ENCODE assay signal across 9 cellular contexts in genomic region chr12:13195848-13196301, GRCh38. TPM values are rescaled to one million over a fixed set of nuclear protein-coding genes. Genes with fewer than 3 reads are reported as not detected.
DNase-seq lines count a peak whose midpoint lies in the region; ATAC-seq, FAIRE-seq and TF ChIP-seq lines count a peak whose summit lies in the region.
"Had no signal": no experiment of that assay in that cellular context is flagged by ENCODE, and none has a peak within 500 bp of the region (broad histone marks: within the 10 kb centered on the region; RNA-seq: fewer than 3 reads in every experiment).

No MANE protein-coding gene starts in this region.

- no peaks in the 10 kb centered on the region for H3K27me3 ChIP-seq in muscle layer of duodenum (ENCODE audit: low read depth, low read length)

- H3K27ac ChIP-seq in A549 (peak overlapping the region; percentile 72 to 83), coronary artery (peak overlapping the region; percentile 78 to 79), muscle layer of duodenum (ENCODE audit: low read length) (peak overlapping the region; percentile 100)
- H3K27ac ChIP-seq: neutrophil had no signal

- peak overlapping the region; percentile 74 for H3K4me2 ChIP-seq in A549

- H3K4me1 ChIP-seq in A549 (peaks cover 46% of the 10 kb centered on the region), muscle layer of duodenum (ENCODE audit: control insufficient read depth in 1 of 2, insufficient read depth in 2 of 2, low read length in 2 of 2) (peaks cover 14 to 25% of the 10 kb centered on the region in 2 donors)

- TF ChIP-seq CTCF in A549 (IDR thresholded peaks at IDR 0.05) (no peak), coronary artery (IDR thresholded peaks at IDR 0.05) (no peak)

- FAIRE-seq in A549 (lab: Jason Lieb, UNC), result no peak

- no peak for TF ChIP-seq POLR2A in A549 (IDR thresholded peaks at IDR 0.05; ENCODE audit: low read length)

- DNase-seq in A549 (ENCODE audit: low read depth in 1 of 2, low spot score in 1 of 2) (peak in 1 of 2 experiments; percentile 63), LoVo (ENCODE audit: low spot score) (peak; percentile 56), coronary artery (ENCODE audit: low spot score) (no peak), SHP77 treated with DMSO at 0.1 percent for 48 hours (lab: John Stamatoyannopoulos, UW) (no peak)

- POLR2A ChIA-PET in A549 (lab: Yijun Ruan, JAX), result interaction anchor here (0.5 to 1.9 kb wide), 12 partner anchors 9 to 463 kb away, joined by 3 to 14 read pairs (median 5); no protein-coding TSS in a partner anchor

- CTCF ChIA-PET in A549 (lab: Yijun Ruan, JAX), result interaction anchor here (0.6 to 10.7 kb wide), 14 partner anchors 9 to 280 kb away, joined by 3 to 131 read pairs (median 4); no protein-coding TSS in a partner anchor

- no peak overlapping the region; the same call in 2 of the 3 replicates for H3K4me3 ChIP-seq in A549
- H3K4me3 ChIP-seq in coronary artery, result peak overlapping the region; percentile 34
- H3K4me3 ChIP-seq in muscle layer of duodenum (ENCODE audit: low read depth in 1 of 2, low read length in 2 of 2), result peak overlapping the region; percentile 65 to 95

- TF ChIP-seq EP300 in A549 (IDR thresholded peaks at IDR 0.05), result no peak

- ATAC-seq in A549 (peak; percentile 67 to 73), GM19395 (IDR thresholded peaks at IDR 0.05; ENCODE audit: unreplicated experiment) (no peak), HG03571 (IDR thresholded peaks at IDR 0.05; ENCODE audit: unreplicated experiment) (no peak), HG03521 (IDR thresholded peaks at IDR 0.05; ENCODE audit: unreplicated experiment) (no peak)

- 0% methylated on average over 2 of the region's 2 CpGs for WGBS in A549 (ENCODE audit: missing lambda C conversion rate)

- H3K36me3 ChIP-seq in muscle layer of duodenum (ENCODE audit: control insufficient read depth in 1 of 2, insufficient read depth in 2 of 2, low read length in 2 of 2), result peaks cover 6% of the 10 kb centered on the region in 2 donors
- H3K36me3 ChIP-seq: neutrophil had no signal

- no peaks in the 10 kb centered on the region for H3K9me3 ChIP-seq in A549
- no peaks in the 10 kb centered on the region for H3K9me3 ChIP-seq in muscle layer of duodenum (ENCODE audit: control insufficient read depth in 1 of 2, low read length in 2 of 2)
- H3K9me3 ChIP-seq: neutrophil had no signal

- no peak for TF ChIP-seq RAD21 in A549 (conservative IDR thresholded peaks at IDR 0.05 in 1 of 2, IDR thresholded peaks at IDR 0.05 in 1 of 2)

TF ChIP-seq in A549, 52 proteins besides CTCF, POLR2A, EP300 and RAD21:
- TF ChIP-seq JUNB (IDR thresholded peaks at IDR 0.05) (no peak), PHF8 (IDR thresholded peaks at IDR 0.05; ENCODE audit: borderline replicate concordance, low read depth) (no peak), RNF2 (IDR thresholded peaks at IDR 0.05; ENCODE audit: borderline replicate concordance, low read depth) (no peak), CBX2 (IDR thresholded peaks at IDR 0.05; ENCODE audit: borderline replicate concordance, low read depth) (no peak), HOXA7 (CRISPR knock-in tag; IDR thresholded peaks at IDR 0.05) (no peak), PBX3 (IDR thresholded peaks at IDR 0.05) (peak; percentile 17; the same call in 1 of the 2 replicates), RCOR1 (IDR thresholded peaks at IDR 0.05; ENCODE audit: low read depth, low read length) (no peak), POLR2AphosphoS2 (conservative IDR thresholded peaks at IDR 0.05; ENCODE audit: low read length) (no peak)

RNA-seq across cellular contexts. Expression of gene EMP1, which starts 0.7 kb away (rescaled TPM):
- 21.2 and 25.5 TPM in 2 replicates for polyA plus RNA-seq in A549 (2011; rRNA removed)
- polyA plus RNA-seq in A549 (2012; cell fraction: cytosol; rRNA removed), result 21.6 and 34.9 TPM in 2 replicates
- polyA plus RNA-seq in A549 (2012; cell fraction: nucleus; rRNA removed), result 51.4 and 74.9 TPM in 2 replicates
- polyA plus RNA-seq in A549 (2017; fragmentation: RNase III; extraction: RNeasy Plus Mini Kit Qiagen cat#74134 plus additional on column Dnase treatment), result 17.3 to 27.0 TPM (median 19.2 TPM) in 3 replicates
- polyA minus RNA-seq in A549 (2011; rRNA and poly(A)+ RNA removed), result 32.7 and 49.1 TPM in 2 replicates

Comparison
In these comparisons a context has a peak if more than half of its experiments do, and no peak if none do; other contexts are left out.
1. ATAC-seq: peak in A549 (2 of 2); none in GM19395 (single experiment), HG03571 (single experiment) and HG03521 (single experiment).
2. Peak in every context shown above with its lines, with median percentiles within 50 percentile points of each other: H3K27ac ChIP-seq.